ENCODE assay signal across 22 cellular contexts in the genomic region with DNA sequence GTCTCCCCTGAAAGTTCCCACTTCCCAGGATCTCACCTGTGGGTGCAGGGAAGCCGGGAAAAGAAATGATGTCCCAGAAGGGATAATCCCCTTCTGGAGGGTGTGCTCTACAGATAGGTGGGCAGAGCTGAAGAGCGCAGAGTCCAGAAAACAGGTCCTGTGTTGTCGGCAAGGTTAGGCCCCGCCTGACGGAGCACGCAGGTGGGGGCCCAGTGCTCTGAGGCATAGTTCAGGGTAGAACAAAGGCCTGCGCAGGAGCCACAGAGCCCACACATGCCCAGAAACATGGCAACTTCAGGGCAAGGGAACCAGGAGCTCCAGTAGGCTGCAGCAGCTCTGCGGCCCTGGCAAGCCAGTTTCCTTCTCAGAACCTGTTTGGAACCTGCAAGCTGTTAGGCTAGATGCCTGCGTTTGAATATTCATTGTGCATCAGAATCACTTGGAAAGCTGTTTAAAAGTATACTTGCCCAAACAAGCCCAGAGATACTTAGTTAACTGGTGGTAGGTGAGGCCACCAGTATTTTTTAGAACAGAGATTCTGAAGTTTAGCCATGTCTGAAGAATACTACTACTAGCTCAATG.
DNase-seq lines count a peak whose midpoint lies in the region; ATAC-seq, FAIRE-seq and TF ChIP-seq lines count a peak whose summit lies in the region.
"Had no signal": no experiment of that assay in that cellular context is flagged by ENCODE, and none has a peak within 500 bp of the region (broad histone marks: within the 10 kb centered on the region; RNA-seq: fewer than 3 reads in every experiment).

No MANE protein-coding gene starts in this region.

- DNase-seq in NCI-H1105 treated with DMSO at 0.1 percent for 48 hours (lab: John Stamatoyannopoulos, UW) (peak; percentile 36), NCI-H1105 (lab: John Stamatoyannopoulos, UW) (no peak), GM23338 (ENCODE audit: low spot score) (peak; percentile 19), bronchial epithelial cell (ENCODE audit: low read depth) (peak; percentile 27), foreskin keratinocyte (peak; percentile 42 to 69), dermis blood vessel endothelial cell (no peak), sigmoid colon (no peak)
- no peak for DNase-seq in stimulated activated CD8-positive, alpha-beta memory T cell treated with anti-CD3 and anti-CD28 coated beads, Interleukin-4, amount 100 ng/mL, for 48 hours
- DNase-seq: 8988T; CD4-positive, alpha-beta memory T cell; EL; H7; Karpas-422; NCI-H1417 treated with DMSO at 0.1 percent for 48 hours; NCI-H187; NCI-H226; NCI-H524; PC-3; RPMI8226; SHP77 treated with DMSO at 0.1 percent for 48 hours had no signal

- no peaks in the 10 kb centered on the region; the same call in 1 of the 2 replicates for H3K79me2 ChIP-seq in GM23338 (replicated peaks; ENCODE audit: insufficient read depth)

- H3K9me3 ChIP-seq in sigmoid colon: no peaks in the 10 kb centered on the region
- H3K9me3 ChIP-seq: BLaER1 treated with 17β-estradiol and CSF1 and Interleukin-3, amounts not matched to agents 10 nM and 100 nM had no signal

- no peaks in the 10 kb centered on the region for H3F3A ChIP-seq in GM23338 (replicated peaks; ENCODE audit: low read depth)

- H3K4me1 ChIP-seq in GM23338 (ENCODE audit: insufficient read depth) (peaks cover 12% of the 10 kb centered on the region), foreskin keratinocyte (no peaks in the 10 kb centered on the region), sigmoid colon (peaks cover 0 to 10% (median 0%) of the 10 kb centered on the region in 4 donors)
- H3K4me1 ChIP-seq: BLaER1 treated with 17β-estradiol and CSF1 and Interleukin-3, amounts not matched to agents 10 nM and 100 nM had no signal

- H3K4me2 ChIP-seq in GM23338: 0 out of 2 replicates have a peak overlapping the region, but pooled peaks have one; percentile 26
- H3K4me2 ChIP-seq: BLaER1 treated with 17β-estradiol and CSF1 and Interleukin-3, amounts not matched to agents 10 nM and 100 nM had no signal

- TF ChIP-seq EP300 in sigmoid colon (IDR thresholded peaks at IDR 0.05): no peak

- no peaks in the 10 kb centered on the region; the same call in 1 of the 2 replicates for H4K20me1 ChIP-seq in GM23338 (replicated peaks; ENCODE audit: insufficient read depth)
- H4K20me1 ChIP-seq: BLaER1 treated with 17β-estradiol and CSF1 and Interleukin-3, amounts not matched to agents 10 nM and 100 nM had no signal

- H2AFZ ChIP-seq in GM23338: peak overlapping the region; percentile 47; the same call in 1 of the 2 replicates

- peaks cover 10% of the 10 kb centered on the region for H3K4me1 Mint-ChIP-seq in GM23338
- H3K4me1 Mint-ChIP-seq: CD4-positive, alpha-beta memory T cell had no signal

- WGBS in sigmoid colon, 2 donors: 93 to 95% methylated on average over 9 of the region's 9 CpGs

- no peak overlapping the region for H3K4me3 Mint-ChIP-seq in GM23338
- H3K4me3 Mint-ChIP-seq: CD4-positive, alpha-beta memory T cell had no signal

- H3K36me3 Mint-ChIP-seq in GM23338 (ENCODE audit: low read depth): no peaks in the 10 kb centered on the region
- H3K36me3 Mint-ChIP-seq: CD4-positive, alpha-beta memory T cell had no signal

- H3K27ac Mint-ChIP-seq in GM23338: no peak overlapping the region
- H3K27ac Mint-ChIP-seq: CD4-positive, alpha-beta memory T cell had no signal

- intact Hi-C loops in sigmoid colon (cut with DNase I): no loop called here

- TF ChIP-seq POLR2A in sigmoid colon (IDR thresholded peaks at IDR 0.05): no peak

- no peaks in the 10 kb centered on the region for H3K27me3 ChIP-seq in GM23338 (ENCODE audit: insufficient read depth)
- H3K27me3 ChIP-seq in bronchial epithelial cell (ENCODE audit: control insufficient read depth, insufficient read depth, low read length): no peaks in the 10 kb centered on the region
- no peaks in the 10 kb centered on the region for H3K27me3 ChIP-seq in foreskin keratinocyte
- no peaks in the 10 kb centered on the region for H3K27me3 ChIP-seq in sigmoid colon
- H3K27me3 ChIP-seq: BLaER1 treated with 17β-estradiol and CSF1 and Interleukin-3, amounts not matched to agents 10 nM and 100 nM had no signal

- H3K27me3 Mint-ChIP-seq in GM23338 (ENCODE audit: insufficient read depth, low read depth, poor library complexity): no peaks in the 10 kb centered on the region

- H3K9me3 Mint-ChIP-seq in GM23338: no peaks in the 10 kb centered on the region

- no peak; the same call in 2 of the 3 replicates for ATAC-seq in GM23338
- peak; percentile 73 for ATAC-seq in foreskin keratinocyte
- ATAC-seq: PC-3 had no signal

- no peak for FAIRE-seq in bronchial epithelial cell (lab: Jason Lieb, UNC)

- H3K36me3 ChIP-seq in GM23338 (ENCODE audit: insufficient read depth): no peaks in the 10 kb centered on the region
- no peaks in the 10 kb centered on the region for H3K36me3 ChIP-seq in bronchial epithelial cell (ENCODE audit: control insufficient read depth, insufficient read depth, low read length)
- H3K36me3 ChIP-seq in sigmoid colon: no peaks in the 10 kb centered on the region
- H3K36me3 ChIP-seq: BLaER1 treated with 17β-estradiol and CSF1 and Interleukin-3, amounts not matched to agents 10 nM and 100 nM had no signal

- 0 out of 2 replicates have a peak, but pooled peaks cover 3% of the 10 kb centered on the region for H3K9me2 ChIP-seq in GM23338 (ENCODE audit: insufficient read depth)

- H3K27ac ChIP-seq in GM23338 (ENCODE audit: low read depth) (no peak overlapping the region), foreskin keratinocyte (no peak overlapping the region), sigmoid colon (no peak overlapping the region)
- H3K27ac ChIP-seq: BLaER1 treated with 17β-estradiol and CSF1 and Interleukin-3, amounts not matched to agents 10 nM and 100 nM; SK-N-MC had no signal

- no peak overlapping the region for H3K4me3 ChIP-seq in GM23338
- no peak overlapping the region for H3K4me3 ChIP-seq in bronchial epithelial cell (ENCODE audit: low read depth, low read length)
- H3K4me3 ChIP-seq in sigmoid colon: no peak overlapping the region
- H3K4me3 ChIP-seq: BLaER1 treated with 17β-estradiol and CSF1 and Interleukin-3, amounts not matched to agents 10 nM and 100 nM; SK-N-MC had no signal

- TF ChIP-seq CTCF in GM23338 (conservative IDR thresholded peaks at IDR 0.05; ENCODE audit: low read depth in 2 of 2): no peak
- no peak for TF ChIP-seq CTCF in bronchial epithelial cell (IDR thresholded peaks at IDR 0.05; ENCODE audit: insufficient read depth, low read length, severe bottlenecking)
- no peak for TF ChIP-seq CTCF in foreskin keratinocyte (conservative IDR thresholded peaks at IDR 0.05)
- TF ChIP-seq CTCF in sigmoid colon (IDR thresholded peaks at IDR 0.05): no peak

TF ChIP-seq in GM23338, 12 proteins besides CTCF, POLR2A, EP300 and RAD21 (continues in another document):
- TF ChIP-seq JUNB (IDR thresholded peaks at IDR 0.05; ENCODE audit: unreplicated experiment): no peak

Comparison
In these comparisons a context has a peak if more than half of its experiments do, and no peak if none do; other contexts are left out.
1. DNase-seq: peak in NCI-H1105 treated with DMSO at 0.1 percent for 48 hours (single experiment), GM23338 (single experiment), bronchial epithelial cell (single experiment) and foreskin keratinocyte (2 of 2); none in NCI-H1105 (single experiment), dermis blood vessel endothelial cell (single experiment), sigmoid colon (single experiment) and stimulated activated CD8-positive, alpha-beta memory T cell treated with anti-CD3 and anti-CD28 coated beads, Interleukin-4, amount 100 ng/mL, for 48 hours (single experiment).